ENCODE assay signal across 11 cellular contexts in the genomic region with DNA sequence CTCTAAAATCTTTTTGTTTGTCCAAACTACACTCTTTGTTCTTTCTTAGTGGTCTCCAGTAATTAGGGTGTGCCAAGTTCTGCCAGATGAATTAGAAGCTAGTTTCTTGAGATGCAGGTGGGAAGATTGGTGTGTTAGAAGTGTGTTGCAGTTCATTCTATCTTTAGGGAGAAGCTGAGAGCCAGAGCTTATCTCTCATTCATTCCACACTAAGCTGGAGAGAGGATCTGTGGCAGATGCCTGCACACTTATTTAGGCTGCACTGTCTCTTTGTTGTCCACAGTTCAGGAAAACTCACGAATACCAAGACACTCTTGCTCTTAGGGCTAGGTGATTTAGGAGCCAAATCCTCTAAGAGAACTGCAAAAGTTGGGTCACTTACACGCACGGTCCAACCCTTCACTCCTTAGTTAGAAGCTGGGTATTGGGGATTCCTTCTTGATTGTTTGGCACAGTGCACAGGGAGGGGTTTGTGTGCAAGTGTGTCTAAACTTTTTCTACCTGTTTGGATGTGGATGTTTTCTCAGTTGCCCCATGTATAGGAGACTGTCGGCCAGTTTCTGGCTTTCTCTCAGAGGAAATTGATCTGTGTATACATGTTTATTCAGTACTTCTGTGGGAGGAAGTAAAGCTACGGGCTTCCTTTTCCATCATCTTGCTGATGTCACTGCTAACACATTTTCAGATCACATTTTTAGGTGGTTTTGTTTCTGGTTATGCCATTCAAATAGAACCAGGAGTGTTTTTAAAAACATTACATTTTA. TPM values are rescaled to one million over a fixed set of nuclear protein-coding genes. Genes with fewer than 3 reads are reported as not detected.
DNase-seq lines count a peak whose midpoint lies in the region; ATAC-seq and FAIRE-seq lines count a peak whose summit lies in the region.
"Had no signal": no experiment of that assay in that cellular context is flagged by ENCODE, and none has a peak within 500 bp of the region (broad histone marks: within the 10 kb centered on the region; RNA-seq: fewer than 3 reads in every experiment).

No MANE protein-coding gene starts in this region.

- H3K27me3 Mint-ChIP-seq in CD8-positive, alpha-beta memory T cell = no peaks in the 10 kb centered on the region

- H3K27me3 ChIP-seq in CD8-positive, alpha-beta memory T cell (ENCODE audit: insufficient read depth, low read length, poor library complexity, severe bottlenecking) = no peaks in the 10 kb centered on the region
- H3K27me3 ChIP-seq: pancreas, suprapubic skin had no signal

- H3K4me1 Mint-ChIP-seq in CD8-positive, alpha-beta memory T cell = peaks cover 57 to 75% (median 67%) of the 10 kb centered on the region in 3 donors

- peak overlapping the region in 6 of 7 donors; percentile 0 to 59 (median 31) for H3K4me3 Mint-ChIP-seq in CD8-positive, alpha-beta memory T cell

- no peak for FAIRE-seq in RCC 7860 (lab: Jason Lieb, UNC)
- FAIRE-seq: pancreas had no signal

- in situ Hi-C loops in KBM-7 (cut with MboI; ENCODE audit: low pct_unique_long_range_greater_than_20kb, low sequenced_read_pairs) = loop anchor here (25.0 kb wide), 2 partner anchors 170 to 295 kb away; no protein-coding TSS in a partner anchor

- H3K4me3 ChIP-seq in CD8-positive, alpha-beta memory T cell (ENCODE audit: low read length) = no peak overlapping the region
- H3K4me3 ChIP-seq: pancreas, suprapubic skin had no signal

- intact Hi-C loops in sciatic nerve (cut with DNase I) = no loop called here

- no peaks in the 10 kb centered on the region for H3K36me3 ChIP-seq in CD8-positive, alpha-beta memory T cell (ENCODE audit: insufficient read depth, low read length)
- H3K36me3 ChIP-seq: pancreas, suprapubic skin had no signal

- ATAC-seq in GM19043 (IDR thresholded peaks at IDR 0.05; ENCODE audit: low read depth, unreplicated experiment) = peak; percentile 46
- no peak for ATAC-seq in HG02973 (IDR thresholded peaks at IDR 0.05; ENCODE audit: unreplicated experiment)
- no peak for ATAC-seq in sciatic nerve
- ATAC-seq: pancreas had no signal

- POLR2A ChIA-PET in CD8-positive, alpha-beta memory T cell (lab: Charles Lee) = no interaction called here

- DNase-seq in CD8-positive, alpha-beta memory T cell = peak in 2 of 5 donors; percentile 25 to 45
- DNase-seq in KBM-7 (peak; percentile 41), dermis microvascular lymphatic vessel endothelial cell (ENCODE audit: low read depth in 2 of 2) (peak; percentile 64 to 72), RCC 7860 (ENCODE audit: low spot score) (no peak), NCI-H510A (lab: John Stamatoyannopoulos, UW) (no peak), sciatic nerve (ENCODE audit: low spot score) (no peak)
- DNase-seq: pancreas; stimulated activated CD4-positive, alpha-beta T cell treated with anti-CD3 and anti-CD28 coated beads, Interleukin-2, amount 100 ng/mL, for 48 hours had no signal

- peaks cover 7 to 23% (median 18%) of the 10 kb centered on the region in 5 donors for H3K9me3 Mint-ChIP-seq in CD8-positive, alpha-beta memory T cell

- H3K4me1 ChIP-seq in CD8-positive, alpha-beta memory T cell (ENCODE audit: insufficient read depth, low read length) = peaks cover 18% of the 10 kb centered on the region
- H3K4me1 ChIP-seq: pancreas, suprapubic skin had no signal

- H3K36me3 Mint-ChIP-seq in CD8-positive, alpha-beta memory T cell = peaks cover 7 to 33% (median 20%) of the 10 kb centered on the region in 3 donors

- CTCF ChIA-PET in CD8-positive, alpha-beta memory T cell (lab: Charles Lee) = interaction anchor here (1.4 to 3.5 kb wide), 2 partner anchors 10 to 14 kb away, joined by 3 to 12 read pairs; no protein-coding TSS in a partner anchor

- H3K27ac Mint-ChIP-seq in CD8-positive, alpha-beta memory T cell = peak overlapping the region; percentile 3 to 92 (median 63)

- no peak overlapping the region for H3K27ac ChIP-seq in CD8-positive, alpha-beta memory T cell (ENCODE audit: low read depth, low read length)
- H3K27ac ChIP-seq: pancreas, suprapubic skin had no signal

- H3K9me3 ChIP-seq in CD8-positive, alpha-beta memory T cell (ENCODE audit: low read length) = peaks cover 10% of the 10 kb centered on the region
- H3K9me3 ChIP-seq: pancreas had no signal

RNA-seq across cellular contexts. Expression of a gene that starts 49.5 kb away (rescaled TPM):
- 10 to 100 TPM; 20.1 to 23.8 TPM for total RNA-seq in CD8-positive, alpha-beta memory T cell
- 29.8 TPM for polyA plus RNA-seq in CD8-positive, alpha-beta memory T cell
- 12.1 and 19.3 TPM in 2 replicates for total RNA-seq in dermis microvascular lymphatic vessel endothelial cell
- 17.8 TPM for total RNA-seq in sciatic nerve

Comparison
In these comparisons a context has a peak if more than half of its experiments do, and no peak if none do; other contexts are left out.
1. DNase-seq: peak in KBM-7 (single experiment) and dermis microvascular lymphatic vessel endothelial cell (2 of 2); none in RCC 7860 (single experiment), NCI-H510A (single experiment) and sciatic nerve (single experiment).